In the genomic region with DNA sequence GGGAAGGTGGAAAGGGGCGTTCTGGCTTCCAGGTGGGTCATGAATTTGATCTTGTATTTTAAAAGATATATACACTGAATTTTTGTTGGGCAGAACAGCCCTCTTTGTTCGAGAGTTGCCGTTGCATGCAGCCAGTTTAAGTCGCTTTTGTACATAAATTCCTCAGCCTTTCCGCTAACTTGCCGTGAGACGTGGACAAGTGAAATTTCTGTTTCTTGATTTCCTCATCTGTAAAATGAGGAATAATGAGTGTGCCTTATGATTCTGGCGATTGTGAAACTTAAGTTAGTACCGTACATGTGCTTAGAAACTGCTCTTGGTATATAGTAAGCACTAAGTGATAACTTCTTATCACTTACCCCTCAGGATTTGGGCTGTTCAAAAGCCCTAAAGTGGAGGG, we compare ENCODE assay signal across 8 cellular contexts. TPM values are rescaled to one million over a fixed set of nuclear protein-coding genes. Genes with fewer than 3 reads are reported as not detected.
DNase-seq lines count a peak whose midpoint lies in the region; ATAC-seq, FAIRE-seq and TF ChIP-seq lines count a peak whose summit lies in the region.

No MANE protein-coding gene starts in this region.

- H3K4me3 ChIP-seq in bronchial epithelial cell (ENCODE audit: low read depth, low read length) (peak overlapping the region; percentile 90), mesodermal cell (ENCODE audit: extremely low read depth, insufficient read depth, low read length, poor library complexity, severe bottlenecking) (peak overlapping the region; percentile 65)

- DNase-seq in GM03348 (ENCODE audit: low spot score), result peak; percentile 22
- peak; percentile 80 for DNase-seq in NOMO-1 treated with DMSO at 0.1 percent for 48 hours (lab: John Stamatoyannopoulos, UW; ENCODE audit: unreplicated experiment)
- DNase-seq in bronchial epithelial cell (ENCODE audit: low read depth), result peak; percentile 61
- DNase-seq in hippocampal formation (lab: John Stamatoyannopoulos, UW), result no peak
- DNase-seq in activated effector memory CD4-positive, alpha-beta T cell treated with anti-CD3 and anti-CD28 coated beads, Interleukin-2, amount 50 U/mL, for 16 hours, result no peak

- H3K27ac ChIP-seq in mesodermal cell (ENCODE audit: low read depth, low read length, severe bottlenecking), result peak overlapping the region; percentile 81

- H3K4me1 ChIP-seq in mesodermal cell (ENCODE audit: control insufficient read depth, insufficient read depth, low read length, poor library complexity, severe bottlenecking), result no peaks in the 10 kb centered on the region

- no peaks in the 10 kb centered on the region for H3K27me3 ChIP-seq in bronchial epithelial cell (ENCODE audit: control insufficient read depth, insufficient read depth, low read length)

- peaks cover 2% of the 10 kb centered on the region for H3K36me3 ChIP-seq in bronchial epithelial cell (ENCODE audit: control insufficient read depth, insufficient read depth, low read length)
- H3K36me3 ChIP-seq in mesodermal cell (ENCODE audit: control insufficient read depth, insufficient read depth, low read length), result peaks cover 24% of the 10 kb centered on the region

- H3K9me3 ChIP-seq in mesodermal cell (ENCODE audit: control insufficient read depth, low read length), result no peaks in the 10 kb centered on the region

- TF ChIP-seq CTCF in bronchial epithelial cell (IDR thresholded peaks at IDR 0.05; ENCODE audit: insufficient read depth, low read length, severe bottlenecking), result no peak

- ATAC-seq in GM19328 (IDR thresholded peaks at IDR 0.05; ENCODE audit: unreplicated experiment) (no peak), HG03571 (IDR thresholded peaks at IDR 0.05; ENCODE audit: unreplicated experiment) (no peak)

- no peak for FAIRE-seq in bronchial epithelial cell (lab: Jason Lieb, UNC)

- WGBS in mesodermal cell (ENCODE audit: insufficient coverage in 2 of 2), 2 experiments, result 0% methylated on average over 3 to 4 of the region's 9 CpGs

RNA-seq across cellular contexts. Expression of gene CCNJ, which starts 1.3 kb away (rescaled TPM):
- total RNA-seq in bronchial epithelial cell, result 10.1 and 10.5 TPM in 2 replicates
- polyA plus RNA-seq in mesodermal cell (2013, experiment 1 of 2), result 21.1 TPM
- 20.1 TPM for polyA plus RNA-seq in mesodermal cell (2013, experiment 2 of 2)

Comparison
In these comparisons a context has a peak if more than half of its experiments do, and no peak if none do; other contexts are left out.
1. DNase-seq: peak in GM03348 (single experiment), NOMO-1 treated with DMSO at 0.1 percent for 48 hours (single experiment) and bronchial epithelial cell (single experiment); none in hippocampal formation (0 of 2) and activated effector memory CD4-positive, alpha-beta T cell treated with anti-CD3 and anti-CD28 coated beads, Interleukin-2, amount 50 U/mL, for 16 hours (single experiment).